In genomic region chr13:93953856-93954255, GRCh38 we compare ENCODE assay signal across 28 cellular contexts.
"Had no signal": no experiment of that assay in that cellular context is flagged by ENCODE, and none has a peak within 500 bp of the region (broad histone marks: within the 10 kb centered on the region; RNA-seq: fewer than 3 reads in every experiment).

No MANE protein-coding gene starts in this region.

- H3K4me1 ChIP-seq: gastroesophageal sphincter had no signal

- H3K4me3 ChIP-seq: coronary artery, dorsolateral prefrontal cortex, gastroesophageal sphincter had no signal

- H3K36me3 Mint-ChIP-seq: activated naive CD4-positive, alpha-beta T cell treated with anti-CD3 and anti-CD28 coated beads, Interleukin-2, amount 50 U/mL, for 24 hours; activated naive CD8-positive, alpha-beta T cell treated with anti-CD3 and anti-CD28 coated beads for 36 hours had no signal

- H3K36me3 ChIP-seq: brain microvascular endothelial cell, gastroesophageal sphincter had no signal

- ATAC-seq: activated naive CD8-positive, alpha-beta T cell treated with anti-CD3 and anti-CD28 coated beads, Interleukin-2, amount 50 U/mL, for 24 hours; activated T-cell treated with anti-CD3 and anti-CD28 coated beads, Interleukin-2, amount 50 U/mL, for 4 hours; activated T-helper 17 cell treated with anti-CD3 and anti-CD28 coated beads, Interleukin-2, amount 50 U/mL, for 72 hours; esophagus mucosa; gastroesophageal sphincter had no signal

- H3K27me3 ChIP-seq: brain microvascular endothelial cell, dorsolateral prefrontal cortex, gastroesophageal sphincter had no signal

- DNase-seq: activated CD4-positive, alpha-beta memory T cell treated with anti-CD3 and anti-CD28 coated beads, Interleukin-2, amount 10 ng/mL, durations not matched to agents 7 days and 5 days; activated CD4-positive, alpha-beta T cell treated with anti-CD3 and anti-CD28 coated beads for 1 hour; activated CD4-positive, alpha-beta T cell treated with anti-CD3 and anti-CD28 coated beads for 4 hours; activated CD4-positive, alpha-beta T cell treated with anti-CD3 and anti-CD28 coated beads, Interleukin-2, amount 10 ng/mL, durations not matched to agents 7 days and 5 days; activated CD4-positive, alpha-beta T cell treated with anti-CD3 and anti-CD28 coated beads, Interleukin-2, amount 50 U/mL, for 4 hours; activated CD4-positive, CD25-positive, alpha-beta regulatory T cell; activated CD8-positive, alpha-beta memory T cell treated with anti-CD3 and anti-CD28 coated beads for 24 hours; activated effector memory CD4-positive, alpha-beta T cell treated with Interleukin-2 at 50 U/mL for 16 hours; activated naive CD4-positive, alpha-beta T cell treated with anti-CD3 and anti-CD28 coated beads for 36 hours; activated naive CD8-positive, alpha-beta T cell treated with anti-CD3 and anti-CD28 coated beads for 36 hours; activated naive CD8-positive, alpha-beta T cell treated with anti-CD3 and anti-CD28 coated beads, Interleukin-2, amount 50 U/mL, for 24 hours; activated T-cell treated with anti-CD3 and anti-CD28 coated beads, Interleukin-2, amount 50 U/mL, for 4 hours; amniotic stem cell; anterior cingulate cortex; brain microvascular endothelial cell; dorsolateral prefrontal cortex; effector memory CD4-positive, alpha-beta T cell; endodermal cell; foreskin melanocyte; head of caudate nucleus; T-helper 2 cell had no signal

- H3K9me3 ChIP-seq: gastroesophageal sphincter had no signal

- H3K27me3 Mint-ChIP-seq: activated CD4-positive, alpha-beta memory T cell treated with anti-CD3 and anti-CD28 coated beads, Interleukin-2, amount 10 ng/mL, durations not matched to agents 7 days and 5 days; activated CD4-positive, alpha-beta T cell treated with anti-CD3 and anti-CD28 coated beads, Interleukin-2, amount 10 ng/mL, durations not matched to agents 7 days and 5 days; activated naive CD8-positive, alpha-beta T cell treated with anti-CD3 and anti-CD28 coated beads for 36 hours; activated naive CD8-positive, alpha-beta T cell treated with anti-CD3 and anti-CD28 coated beads, Interleukin-2, amount 50 U/mL, for 24 hours; activated T-helper 17 cell treated with anti-CD3 and anti-CD28 coated beads, Interleukin-2, amount 50 U/mL, for 72 hours; central memory CD8-positive, alpha-beta T cell had no signal

- H3K27ac Mint-ChIP-seq: activated CD4-positive, alpha-beta memory T cell treated with anti-CD3 and anti-CD28 coated beads, Interleukin-2, amount 10 ng/mL, durations not matched to agents 7 days and 5 days; activated CD4-positive, alpha-beta T cell treated with anti-CD3 and anti-CD28 coated beads, Interleukin-2, amount 10 ng/mL, durations not matched to agents 7 days and 5 days; activated naive CD4-positive, alpha-beta T cell treated with anti-CD3 and anti-CD28 coated beads for 36 hours; activated naive CD4-positive, alpha-beta T cell treated with anti-CD3 and anti-CD28 coated beads, Interleukin-2, amount 50 U/mL, for 24 hours; activated naive CD8-positive, alpha-beta T cell treated with anti-CD3 and anti-CD28 coated beads for 36 hours; activated naive CD8-positive, alpha-beta T cell treated with anti-CD3 and anti-CD28 coated beads, Interleukin-2, amount 50 U/mL, for 24 hours; activated T-helper 17 cell treated with anti-CD3 and anti-CD28 coated beads, Interleukin-2, amount 50 U/mL, for 72 hours; dendritic cell treated with granulocyte-macrophage colony-stimulating factor and Interleukin-4, amounts not matched to agents 40 ng/mL and 50 ng/mL, for 4 days; endodermal cell had no signal

- H3K4me1 Mint-ChIP-seq: activated CD4-positive, alpha-beta memory T cell treated with anti-CD3 and anti-CD28 coated beads, Interleukin-2, amount 10 ng/mL, durations not matched to agents 7 days and 5 days; activated CD4-positive, alpha-beta T cell treated with anti-CD3 and anti-CD28 coated beads, Interleukin-2, amount 10 ng/mL, durations not matched to agents 7 days and 5 days; activated naive CD4-positive, alpha-beta T cell treated with anti-CD3 and anti-CD28 coated beads, Interleukin-2, amount 50 U/mL, for 24 hours; activated naive CD8-positive, alpha-beta T cell treated with anti-CD3 and anti-CD28 coated beads for 36 hours; activated T-helper 17 cell treated with anti-CD3 and anti-CD28 coated beads, Interleukin-2, amount 50 U/mL, for 72 hours; central memory CD8-positive, alpha-beta T cell had no signal

- H3K27ac ChIP-seq: brain microvascular endothelial cell, coronary artery, dorsolateral prefrontal cortex, gastroesophageal sphincter had no signal

- H3K9me3 Mint-ChIP-seq: activated CD4-positive, alpha-beta memory T cell treated with anti-CD3 and anti-CD28 coated beads, Interleukin-2, amount 10 ng/mL, durations not matched to agents 7 days and 5 days; activated CD4-positive, alpha-beta T cell treated with anti-CD3 and anti-CD28 coated beads, Interleukin-2, amount 10 ng/mL, durations not matched to agents 7 days and 5 days; activated naive CD4-positive, alpha-beta T cell treated with anti-CD3 and anti-CD28 coated beads for 36 hours; activated naive CD4-positive, alpha-beta T cell treated with anti-CD3 and anti-CD28 coated beads, Interleukin-2, amount 50 U/mL, for 24 hours; activated naive CD8-positive, alpha-beta T cell treated with anti-CD3 and anti-CD28 coated beads for 36 hours; activated naive CD8-positive, alpha-beta T cell treated with anti-CD3 and anti-CD28 coated beads, Interleukin-2, amount 50 U/mL, for 24 hours; activated T-cell treated with anti-CD3 and anti-CD28 coated beads, Interleukin-2, amount 50 U/mL, for 4 hours; activated T-helper 17 cell treated with anti-CD3 and anti-CD28 coated beads, Interleukin-2, amount 50 U/mL, for 72 hours; central memory CD8-positive, alpha-beta T cell; dendritic cell treated with granulocyte-macrophage colony-stimulating factor and Interleukin-4, amounts not matched to agents 40 ng/mL and 50 ng/mL, for 4 days; endodermal cell had no signal

- H3K4me3 Mint-ChIP-seq: activated CD4-positive, alpha-beta memory T cell treated with anti-CD3 and anti-CD28 coated beads, Interleukin-2, amount 10 ng/mL, durations not matched to agents 7 days and 5 days; activated CD4-positive, alpha-beta T cell treated with anti-CD3 and anti-CD28 coated beads, Interleukin-2, amount 10 ng/mL, durations not matched to agents 7 days and 5 days; activated naive CD4-positive, alpha-beta T cell treated with anti-CD3 and anti-CD28 coated beads for 36 hours; activated naive CD4-positive, alpha-beta T cell treated with anti-CD3 and anti-CD28 coated beads, Interleukin-2, amount 50 U/mL, for 24 hours; activated naive CD8-positive, alpha-beta T cell treated with anti-CD3 and anti-CD28 coated beads for 36 hours; activated naive CD8-positive, alpha-beta T cell treated with anti-CD3 and anti-CD28 coated beads, Interleukin-2, amount 50 U/mL, for 24 hours; activated T-cell treated with anti-CD3 and anti-CD28 coated beads, Interleukin-2, amount 50 U/mL, for 4 hours; activated T-helper 17 cell treated with anti-CD3 and anti-CD28 coated beads, Interleukin-2, amount 50 U/mL, for 72 hours; central memory CD8-positive, alpha-beta T cell; dendritic cell treated with granulocyte-macrophage colony-stimulating factor and Interleukin-4, amounts not matched to agents 40 ng/mL and 50 ng/mL, for 4 days; endodermal cell had no signal
